ENCODE assay signal across 27 cellular contexts in genomic region chr15:88345962-88346361, GRCh38.
"Had no signal": no experiment of that assay in that cellular context is flagged by ENCODE, and none has a peak within 500 bp of the region (broad histone marks: within the 10 kb centered on the region; RNA-seq: fewer than 3 reads in every experiment).

No MANE protein-coding gene starts in this region.

- H3K27me3 ChIP-seq: testis, thyroid gland, tibial nerve, transverse colon, upper lobe of left lung, upper lobe of right lung, uterus, vagina had no signal

- H3K9me3 ChIP-seq: stomach, suprapubic skin, testis, thoracic aorta, thyroid gland, tibial artery, transverse colon, upper lobe of left lung, upper lobe of right lung, uterus, vagina had no signal

- ATAC-seq: stimulated activated effector memory CD8-positive, alpha-beta T cell treated with anti-CD3 and anti-CD28 coated beads, Interleukin-12 subunit alpha, Interleukin-12 subunit beta, amount 100 ng/mL, for 72 hours; stimulated activated memory B cell treated with anti-CD40 and anti-IgM and Interleukin-4, amounts not matched to agents 10 μg/mL and 1 μg/mL and 100 μg/mL, for 72 hours; stimulated activated naive B cell treated with anti-CD40 and anti-IgM and Interleukin-4, amounts not matched to agents 10 μg/mL and 1 μg/mL and 100 μg/mL, for 72 hours; stimulated activated naive CD8-positive, alpha-beta T cell treated with anti-CD3 and anti-CD28 coated beads, Interleukin-15, amount 100 ng/mL, for 72 hours; stimulated activated naive CD8-positive, alpha-beta T cell treated with anti-CD3 and anti-CD28 coated beads, Interleukin-15, Interleukin-2, amounts not matched to agents 100 U/mL and 50 U/mL, for 24 hours; upper lobe of right lung had no signal

- H3K4me3 ChIP-seq: stomach, suprapubic skin, testis, thoracic aorta, thyroid gland, tibial artery, tibial nerve, transverse colon, upper lobe of left lung, upper lobe of right lung, uterus, vagina had no signal

- FAIRE-seq: urothelium cell line had no signal

- H3K36me3 ChIP-seq: stomach, suprapubic skin, thoracic aorta, thyroid gland, tibial artery, tibial nerve, transverse colon, upper lobe of left lung, upper lobe of right lung, uterus, vagina had no signal

- H3K4me1 ChIP-seq: stomach, suprapubic skin, testis, thyroid gland, tibial artery, tibial nerve, transverse colon, upper lobe of left lung, upper lobe of right lung, uterus, vagina had no signal

- H3K27ac ChIP-seq: stomach, suprapubic skin, testis, thoracic aorta, thyroid gland, tibial artery, tibial nerve, transverse colon, upper lobe of left lung, upper lobe of right lung, uterus, vagina had no signal

- DNase-seq: stimulated activated CD4-positive, alpha-beta T cell treated with anti-CD3 and anti-CD28 coated beads, Interleukin-2, amount 100 ng/mL, for 48 hours; stimulated activated CD4-positive, alpha-beta T cell treated with anti-CD3 and anti-CD28 coated beads, Interleukin-4, amount 100 ng/mL, for 1 hour; stimulated activated CD4-positive, alpha-beta T cell treated with anti-CD3 and anti-CD28 coated beads, Interleukin-4, amount 100 ng/mL, for 24 hours; stimulated activated CD4-positive, alpha-beta T cell treated with anti-CD3 and anti-CD28 coated beads, Interleukin-4, amount 100 ng/mL, for 4 hours; stimulated activated CD8-positive, alpha-beta memory T cell treated with anti-CD3 and anti-CD28 coated beads, Interleukin-4, amount 100 ng/mL, for 48 hours; stimulated activated naive B cell treated with anti-CD40 and anti-IgM and Interleukin-4, amounts not matched to agents 10 μg/mL and 1 μg/mL and 100 μg/mL, for 72 hours; stimulated activated naive CD4-positive, alpha-beta T cell; stimulated activated naive CD4-positive, alpha-beta T cell treated with Interleukin-2 at 50 U/mL for 16 hours; stimulated activated naive CD8-positive, alpha-beta T cell treated with anti-CD3 and anti-CD28 coated beads, Interleukin-15, amount 100 ng/mL, for 72 hours; stimulated activated naive CD8-positive, alpha-beta T cell treated with anti-CD3 and anti-CD28 coated beads, Interleukin-15, Interleukin-2, amounts not matched to agents 100 U/mL and 50 U/mL, for 24 hours; stomach; substantia nigra; testis; thyroid gland; tibial artery; transverse colon; trophoblast cell; upper lobe of left lung; upper lobe of right lung; uterus had no signal
